24 cellular contexts compared by ENCODE assay signal in genomic region chr16:50588276-50588675, GRCh38. TPM values are rescaled to one million over a fixed set of nuclear protein-coding genes. Genes with fewer than 3 reads are reported as not detected.
DNase-seq lines count a peak whose midpoint lies in the region; ATAC-seq and TF ChIP-seq lines count a peak whose summit lies in the region.
"Had no signal": no experiment of that assay in that cellular context is flagged by ENCODE, and none has a peak within 500 bp of the region (broad histone marks: within the 10 kb centered on the region; RNA-seq: fewer than 3 reads in every experiment).

No MANE protein-coding gene starts in this region.

- intact Hi-C loops in left lung (cut with DNase I) = no loop called here

- H3K36me3 ChIP-seq in left lung = no peaks in the 10 kb centered on the region
- H3K36me3 ChIP-seq: WERI-Rb-1 had no signal

- peak overlapping the region in 2 of 3 donors; percentile 78 to 79 for H3K4me3 Mint-ChIP-seq in T-cell
- no peak overlapping the region for H3K4me3 Mint-ChIP-seq in stimulated activated naive B cell treated with anti-CD40 and anti-IgM and Interleukin-4, amounts not matched to agents 10 μg/mL and 1 μg/mL and 100 μg/mL, for 72 hours
- no peak overlapping the region for H3K4me3 Mint-ChIP-seq in activated CD8-positive, alpha-beta memory T cell treated with anti-CD3 and anti-CD28 coated beads, Interleukin-2, amount 10 ng/mL, durations not matched to agents 7 days and 5 days

- CTCF ChIA-PET in T-cell (lab: Charles Lee) = interaction anchor here (0.6 to 1.0 kb wide), 5 partner anchors 21 to 278 kb away, joined by 4 to 6 read pairs (median 6); no protein-coding TSS in a partner anchor
- CTCF ChIA-PET in activated CD8-positive, alpha-beta memory T cell treated with anti-CD3 and anti-CD28 coated beads, Interleukin-2, amount 10 ng/mL, durations not matched to agents 7 days and 5 days (lab: Charles Lee) = interaction anchor here (0.6 kb wide), 1 partner anchor 18 kb away, joined by 3 read pairs; no protein-coding TSS in a partner anchor

- DNase-seq in activated naive CD4-positive, alpha-beta T cell treated with anti-CD3 and anti-CD28 coated beads, Interleukin-2, amount 50 U/mL, for 72 hours (ENCODE audit: low spot score in 2 of 2) = no peak
- DNase-seq in activated naive CD4-positive, alpha-beta T cell treated with anti-CD3 and anti-CD28 coated beads, Interleukin-2, amount 50 U/mL, for 16 hours = no peak
- DNase-seq in T-cell (no peak), left lung (no peak), D341Med (ENCODE audit: low spot score) (no peak), globus pallidus (ENCODE audit: low spot score) (no peak)
- no peak for DNase-seq in stimulated activated naive B cell treated with anti-CD40 and anti-IgM and Interleukin-4, amounts not matched to agents 10 μg/mL and 1 μg/mL and 100 μg/mL, for 72 hours
- no peak for DNase-seq in activated CD8-positive, alpha-beta memory T cell treated with anti-CD3 and anti-CD28 coated beads, Interleukin-2, amount 10 ng/mL, durations not matched to agents 7 days and 5 days
- DNase-seq: activated CD4-positive, alpha-beta T cell treated with anti-CD3 and anti-CD28 coated beads, Interleukin-2, amount 50 U/mL, for 4 hours; activated CD8-positive, alpha-beta memory T cell treated with anti-CD3 and anti-CD28 coated beads, Interleukin-2, amount 50 U/mL, for 48 hours; HCEC 1CT; left colon; NCI-H2029; NCI-H524 treated with DMSO at 0.1 percent for 48 hours; Right ventricle myocardium superior; stimulated activated CD8-positive, alpha-beta memory T cell treated with anti-CD3 and anti-CD28 coated beads, Interleukin-4, amount 100 ng/mL, for 48 hours; T1000; WERI-Rb-1 had no signal

- peaks cover 0 to 5% of the 10 kb centered on the region in 2 donors for H3K9me3 Mint-ChIP-seq in activated naive CD4-positive, alpha-beta T cell treated with anti-CD3 and anti-CD28 coated beads, Interleukin-2, amount 50 U/mL, for 72 hours
- peaks cover 0 to 4% (median 0%) of the 10 kb centered on the region in 3 donors for H3K9me3 Mint-ChIP-seq in T-cell
- no peaks in the 10 kb centered on the region for H3K9me3 Mint-ChIP-seq in stimulated activated naive B cell treated with anti-CD40 and anti-IgM and Interleukin-4, amounts not matched to agents 10 μg/mL and 1 μg/mL and 100 μg/mL, for 72 hours
- H3K9me3 Mint-ChIP-seq in activated CD8-positive, alpha-beta memory T cell treated with anti-CD3 and anti-CD28 coated beads, Interleukin-2, amount 10 ng/mL, durations not matched to agents 7 days and 5 days (ENCODE audit: low read depth) = no peaks in the 10 kb centered on the region
- H3K9me3 Mint-ChIP-seq: central memory CD8-positive, alpha-beta T cell had no signal

- H3K4me1 Mint-ChIP-seq in T-cell = peaks cover 30 to 52% (median 48%) of the 10 kb centered on the region in 3 donors
- peaks cover 23 to 41% of the 10 kb centered on the region in 2 donors for H3K4me1 Mint-ChIP-seq in stimulated activated naive B cell treated with anti-CD40 and anti-IgM and Interleukin-4, amounts not matched to agents 10 μg/mL and 1 μg/mL and 100 μg/mL, for 72 hours
- H3K4me1 Mint-ChIP-seq in activated CD8-positive, alpha-beta memory T cell treated with anti-CD3 and anti-CD28 coated beads, Interleukin-2, amount 10 ng/mL, durations not matched to agents 7 days and 5 days = peaks cover 21% of the 10 kb centered on the region

- H3K4me1 ChIP-seq in left lung = peaks cover 0 to 13% of the 10 kb centered on the region in 2 donors
- H3K4me1 ChIP-seq: A549 had no signal

- no peaks in the 10 kb centered on the region for H3K27me3 Mint-ChIP-seq in T-cell
- peaks cover 0 to 6% of the 10 kb centered on the region in 2 donors for H3K27me3 Mint-ChIP-seq in stimulated activated naive B cell treated with anti-CD40 and anti-IgM and Interleukin-4, amounts not matched to agents 10 μg/mL and 1 μg/mL and 100 μg/mL, for 72 hours
- no peaks in the 10 kb centered on the region for H3K27me3 Mint-ChIP-seq in activated CD8-positive, alpha-beta memory T cell treated with anti-CD3 and anti-CD28 coated beads, Interleukin-2, amount 10 ng/mL, durations not matched to agents 7 days and 5 days
- H3K27me3 Mint-ChIP-seq: central memory CD8-positive, alpha-beta T cell had no signal

- peaks cover 5 to 12% of the 10 kb centered on the region in 2 donors for H3K36me3 Mint-ChIP-seq in activated naive CD4-positive, alpha-beta T cell treated with anti-CD3 and anti-CD28 coated beads, Interleukin-2, amount 50 U/mL, for 72 hours
- H3K36me3 Mint-ChIP-seq in T-cell = no peaks in the 10 kb centered on the region
- H3K36me3 Mint-ChIP-seq in stimulated activated naive B cell treated with anti-CD40 and anti-IgM and Interleukin-4, amounts not matched to agents 10 μg/mL and 1 μg/mL and 100 μg/mL, for 72 hours = peaks cover 0 to 3% of the 10 kb centered on the region in 2 donors
- H3K36me3 Mint-ChIP-seq in activated CD8-positive, alpha-beta memory T cell treated with anti-CD3 and anti-CD28 coated beads, Interleukin-2, amount 10 ng/mL, durations not matched to agents 7 days and 5 days = peaks cover 4% of the 10 kb centered on the region

- no peak for ATAC-seq in activated naive CD4-positive, alpha-beta T cell treated with anti-CD3 and anti-CD28 coated beads, Interleukin-2, amount 50 U/mL, for 72 hours
- ATAC-seq in T-cell (replicated peaks in 1 of 4) (no peak), left lung (no peak)
- ATAC-seq in stimulated activated naive B cell treated with anti-CD40 and anti-IgM and Interleukin-4, amounts not matched to agents 10 μg/mL and 1 μg/mL and 100 μg/mL, for 72 hours (replicated peaks) = no peak
- no peak for ATAC-seq in activated CD8-positive, alpha-beta memory T cell treated with anti-CD3 and anti-CD28 coated beads, Interleukin-2, amount 10 ng/mL, durations not matched to agents 7 days and 5 days
- ATAC-seq: A549, K562, left colon had no signal

- H3K27me3 ChIP-seq in left lung = no peaks in the 10 kb centered on the region
- H3K27me3 ChIP-seq: hepatocyte had no signal

- POLR2A ChIA-PET in T-cell (lab: Charles Lee) = interaction anchor here (0.6 kb wide), 2 partner anchors 163 to 239 kb away, joined by 3 to 13 read pairs; no protein-coding TSS in a partner anchor

- peak overlapping the region; percentile 33 to 78 for H3K27ac ChIP-seq in left lung
- H3K27ac ChIP-seq: A549, hepatocyte, WERI-Rb-1 had no signal

- H3K27ac Mint-ChIP-seq in activated naive CD4-positive, alpha-beta T cell treated with anti-CD3 and anti-CD28 coated beads, Interleukin-2, amount 50 U/mL, for 72 hours = peak overlapping the region; percentile 91 to 95
- H3K27ac Mint-ChIP-seq in T-cell = peak overlapping the region in 1 of 2 donors; percentile 94
- H3K27ac Mint-ChIP-seq in stimulated activated naive B cell treated with anti-CD40 and anti-IgM and Interleukin-4, amounts not matched to agents 10 μg/mL and 1 μg/mL and 100 μg/mL, for 72 hours = peak overlapping the region; percentile 97
- H3K27ac Mint-ChIP-seq in activated CD8-positive, alpha-beta memory T cell treated with anti-CD3 and anti-CD28 coated beads, Interleukin-2, amount 10 ng/mL, durations not matched to agents 7 days and 5 days = no peak overlapping the region

- H3K9me3 ChIP-seq in left lung = no peaks in the 10 kb centered on the region
- H3K9me3 ChIP-seq: A549 had no signal

- no peak overlapping the region for H3K4me3 ChIP-seq in left lung
- H3K4me3 ChIP-seq: A549, hepatocyte, K562 had no signal

- TF ChIP-seq CTCF in left lung (IDR thresholded peaks at IDR 0.05) = no peak

RNA-seq across cellular contexts. Expression of gene NKD1, which starts 40.1 kb away (rescaled TPM):
- 1 to 10 TPM; 1.4 to 2.1 TPM for total RNA-seq in activated naive CD4-positive, alpha-beta T cell treated with anti-CD3 and anti-CD28 coated beads, Interleukin-2, amount 50 U/mL, for 72 hours
- 10 to 100 TPM in 3 of 5 donors, 1 to 10 TPM in 2; 5.5 to 22.2 (median 15.8) TPM for total RNA-seq in T-cell
- total RNA-seq in left lung = 10 to 100 TPM; 12.5 to 23.0 TPM
- total RNA-seq in activated CD8-positive, alpha-beta memory T cell treated with anti-CD3 and anti-CD28 coated beads, Interleukin-2, amount 10 ng/mL, durations not matched to agents 7 days and 5 days = 1 to 10 TPM in 1 of 2 experiments, under 1 TPM in 1; 0.33 to 2.1 TPM
- total RNA-seq: epithelial cell of proximal tubule, fibroblast of villous mesenchyme had no signal

Comparison
In these comparisons a context has a peak if more than half of its experiments do, and no peak if none do; other contexts are left out.
1. H3K4me3 Mint-ChIP-seq: peak in T-cell (2 of 3); none in stimulated activated naive B cell treated with anti-CD40 and anti-IgM and Interleukin-4, amounts not matched to agents 10 μg/mL and 1 μg/mL and 100 μg/mL, for 72 hours (0 of 2) and activated CD8-positive, alpha-beta memory T cell treated with anti-CD3 and anti-CD28 coated beads, Interleukin-2, amount 10 ng/mL, durations not matched to agents 7 days and 5 days (single experiment).